In genomic region chr12:129245769-129246168, GRCh38 we compare ENCODE assay signal across 4 cellular contexts.
TF ChIP-seq lines count a peak whose summit lies in the region.

No MANE protein-coding gene starts in this region.

TF ChIP-seq in HepG2, 621 proteins besides CTCF, POLR2A, EP300 and RAD21:
- no peak for TF ChIP-seq SALL1 (CRISPR knock-in tag; IDR thresholded peaks at IDR 0.05)
- no peak for TF ChIP-seq ZNF143 (CRISPR knock-in tag; IDR thresholded peaks at IDR 0.05)
- no peak for TF ChIP-seq ZNF781 (CRISPR knock-in tag; IDR thresholded peaks at IDR 0.05; ENCODE audit: borderline replicate concordance, not compliant biosample characterization)
- TF ChIP-seq CREB1 (IDR thresholded peaks at IDR 0.05), result peak; percentile 91
- no peak for TF ChIP-seq CREB1 (CRISPR knock-in tag; IDR thresholded peaks at IDR 0.05)
- no peak for TF ChIP-seq HIVEP1 (CRISPR knock-in tag; IDR thresholded peaks at IDR 0.05)
- TF ChIP-seq, protein P1, sequence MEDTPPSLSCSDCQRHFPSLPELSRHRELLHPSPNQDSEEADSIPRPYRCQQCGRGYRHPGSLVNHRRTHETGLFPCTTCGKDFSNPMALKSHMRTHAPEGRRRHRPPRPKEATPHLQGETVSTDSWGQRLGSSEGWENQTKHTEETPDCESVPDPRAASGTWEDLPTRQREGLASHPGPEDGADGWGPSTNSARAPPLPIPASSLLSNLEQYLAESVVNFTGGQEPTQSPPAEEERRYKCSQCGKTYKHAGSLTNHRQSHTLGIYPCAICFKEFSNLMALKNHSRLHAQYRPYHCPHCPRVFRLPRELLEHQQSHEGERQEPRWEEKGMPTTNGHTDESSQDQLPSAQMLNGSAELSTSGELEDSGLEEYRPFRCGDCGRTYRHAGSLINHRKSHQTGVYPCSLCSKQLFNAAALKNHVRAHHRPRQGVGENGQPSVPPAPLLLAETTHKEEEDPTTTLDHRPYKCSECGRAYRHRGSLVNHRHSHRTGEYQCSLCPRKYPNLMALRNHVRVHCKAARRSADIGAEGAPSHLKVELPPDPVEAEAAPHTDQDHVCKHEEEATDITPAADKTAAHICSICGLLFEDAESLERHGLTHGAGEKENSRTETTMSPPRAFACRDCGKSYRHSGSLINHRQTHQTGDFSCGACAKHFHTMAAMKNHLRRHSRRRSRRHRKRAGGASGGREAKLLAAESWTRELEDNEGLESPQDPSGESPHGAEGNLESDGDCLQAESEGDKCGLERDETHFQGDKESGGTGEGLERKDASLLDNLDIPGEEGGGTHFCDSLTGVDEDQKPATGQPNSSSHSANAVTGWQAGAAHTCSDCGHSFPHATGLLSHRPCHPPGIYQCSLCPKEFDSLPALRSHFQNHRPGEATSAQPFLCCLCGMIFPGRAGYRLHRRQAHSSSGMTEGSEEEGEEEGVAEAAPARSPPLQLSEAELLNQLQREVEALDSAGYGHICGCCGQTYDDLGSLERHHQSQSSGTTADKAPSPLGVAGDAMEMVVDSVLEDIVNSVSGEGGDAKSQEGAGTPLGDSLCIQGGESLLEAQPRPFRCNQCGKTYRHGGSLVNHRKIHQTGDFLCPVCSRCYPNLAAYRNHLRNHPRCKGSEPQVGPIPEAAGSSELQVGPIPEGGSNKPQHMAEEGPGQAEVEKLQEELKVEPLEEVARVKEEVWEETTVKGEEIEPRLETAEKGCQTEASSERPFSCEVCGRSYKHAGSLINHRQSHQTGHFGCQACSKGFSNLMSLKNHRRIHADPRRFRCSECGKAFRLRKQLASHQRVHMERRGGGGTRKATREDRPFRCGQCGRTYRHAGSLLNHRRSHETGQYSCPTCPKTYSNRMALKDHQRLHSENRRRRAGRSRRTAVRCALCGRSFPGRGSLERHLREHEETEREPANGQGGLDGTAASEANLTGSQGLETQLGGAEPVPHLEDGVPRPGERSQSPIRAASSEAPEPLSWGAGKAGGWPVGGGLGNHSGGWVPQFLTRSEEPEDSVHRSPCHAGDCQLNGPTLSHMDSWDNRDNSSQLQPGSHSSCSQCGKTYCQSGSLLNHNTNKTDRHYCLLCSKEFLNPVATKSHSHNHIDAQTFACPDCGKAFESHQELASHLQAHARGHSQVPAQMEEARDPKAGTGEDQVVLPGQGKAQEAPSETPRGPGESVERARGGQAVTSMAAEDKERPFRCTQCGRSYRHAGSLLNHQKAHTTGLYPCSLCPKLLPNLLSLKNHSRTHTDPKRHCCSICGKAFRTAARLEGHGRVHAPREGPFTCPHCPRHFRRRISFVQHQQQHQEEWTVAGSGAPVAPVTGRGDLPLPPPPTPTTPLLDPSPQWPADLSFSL (CRISPR knock-in tag; IDR thresholded peaks at IDR 0.05), result no peak
- TF ChIP-seq ATF7 (IDR thresholded peaks at IDR 0.05), result peak; percentile 98
- no peak for TF ChIP-seq ATF7 (CRISPR knock-in tag; IDR thresholded peaks at IDR 0.05)
- TF ChIP-seq HNRNPL (IDR thresholded peaks at IDR 0.05; ENCODE audit: low read depth, low read length), result no peak

TF ChIP-seq in HEK293, 187 proteins besides CTCF, POLR2A, EP300 and RAD21:
- TF ChIP-seq ZNF148 (tag by site-specific recombination; IDR thresholded peaks at IDR 0.05; ENCODE audit: borderline replicate concordance) (no peak), ZNF555 (tag by site-specific recombination; conservative IDR thresholded peaks at IDR 0.05) (no peak), ATF2 (tag by site-specific recombination; IDR thresholded peaks at IDR 0.05; ENCODE audit: low read depth) (peak; percentile 61)

TF ChIP-seq in GM12878, 131 proteins besides CTCF, POLR2A, EP300 and RAD21:
- no peak for TF ChIP-seq PRDM15 (CRISPR knock-in tag; IDR thresholded peaks at IDR 0.05)
- TF ChIP-seq, protein P2, sequence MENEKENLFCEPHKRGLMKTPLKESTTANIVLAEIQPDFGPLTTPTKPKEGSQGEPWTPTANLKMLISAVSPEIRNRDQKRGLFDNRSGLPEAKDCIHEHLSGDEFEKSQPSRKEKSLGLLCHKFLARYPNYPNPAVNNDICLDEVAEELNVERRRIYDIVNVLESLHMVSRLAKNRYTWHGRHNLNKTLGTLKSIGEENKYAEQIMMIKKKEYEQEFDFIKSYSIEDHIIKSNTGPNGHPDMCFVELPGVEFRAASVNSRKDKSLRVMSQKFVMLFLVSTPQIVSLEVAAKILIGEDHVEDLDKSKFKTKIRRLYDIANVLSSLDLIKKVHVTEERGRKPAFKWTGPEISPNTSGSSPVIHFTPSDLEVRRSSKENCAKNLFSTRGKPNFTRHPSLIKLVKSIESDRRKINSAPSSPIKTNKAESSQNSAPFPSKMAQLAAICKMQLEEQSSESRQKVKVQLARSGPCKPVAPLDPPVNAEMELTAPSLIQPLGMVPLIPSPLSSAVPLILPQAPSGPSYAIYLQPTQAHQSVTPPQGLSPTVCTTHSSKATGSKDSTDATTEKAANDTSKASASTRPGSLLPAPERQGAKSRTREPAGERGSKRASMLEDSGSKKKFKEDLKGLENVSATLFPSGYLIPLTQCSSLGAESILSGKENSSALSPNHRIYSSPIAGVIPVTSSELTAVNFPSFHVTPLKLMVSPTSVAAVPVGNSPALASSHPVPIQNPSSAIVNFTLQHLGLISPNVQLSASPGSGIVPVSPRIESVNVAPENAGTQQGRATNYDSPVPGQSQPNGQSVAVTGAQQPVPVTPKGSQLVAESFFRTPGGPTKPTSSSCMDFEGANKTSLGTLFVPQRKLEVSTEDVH (IDR thresholded peaks at IDR 0.05; ENCODE audit: low read depth, partially characterized antibody), result no peak
- no peak for TF ChIP-seq SUZ12 (IDR thresholded peaks at IDR 0.05; ENCODE audit: unreplicated experiment)
- 0 out of 2 replicates have a peak, but pooled peaks have one; percentile 16 for TF ChIP-seq ATF7 (IDR thresholded peaks at IDR 0.05; ENCODE audit: low read depth)
- no peak for TF ChIP-seq NBN (IDR thresholded peaks at IDR 0.05)
- TF ChIP-seq, protein P3, sequence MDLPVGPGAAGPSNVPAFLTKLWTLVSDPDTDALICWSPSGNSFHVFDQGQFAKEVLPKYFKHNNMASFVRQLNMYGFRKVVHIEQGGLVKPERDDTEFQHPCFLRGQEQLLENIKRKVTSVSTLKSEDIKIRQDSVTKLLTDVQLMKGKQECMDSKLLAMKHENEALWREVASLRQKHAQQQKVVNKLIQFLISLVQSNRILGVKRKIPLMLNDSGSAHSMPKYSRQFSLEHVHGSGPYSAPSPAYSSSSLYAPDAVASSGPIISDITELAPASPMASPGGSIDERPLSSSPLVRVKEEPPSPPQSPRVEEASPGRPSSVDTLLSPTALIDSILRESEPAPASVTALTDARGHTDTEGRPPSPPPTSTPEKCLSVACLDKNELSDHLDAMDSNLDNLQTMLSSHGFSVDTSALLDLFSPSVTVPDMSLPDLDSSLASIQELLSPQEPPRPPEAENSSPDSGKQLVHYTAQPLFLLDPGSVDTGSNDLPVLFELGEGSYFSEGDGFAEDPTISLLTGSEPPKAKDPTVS (IDR thresholded peaks at IDR 0.05; ENCODE audit: low read depth, low read length), result no peak
- no peak for TF ChIP-seq MYB (IDR thresholded peaks at IDR 0.05; ENCODE audit: borderline replicate concordance, low read depth, low read length)

TF ChIP-seq in K562, 482 proteins besides CTCF, POLR2A, EP300 and RAD21:
- TF ChIP-seq CBX5 (IDR thresholded peaks at IDR 0.05; ENCODE audit: borderline replicate concordance, low read depth) (no peak), ATF3 (IDR thresholded peaks at IDR 0.05) (peak; percentile 50), ATF3 (CRISPR knock-in tag; conservative IDR thresholded peaks at IDR 0.05) (no peak), ZBTB40 (IDR thresholded peaks at IDR 0.05) (no peak), ZBTB40 (CRISPR knock-in tag; IDR thresholded peaks at IDR 0.05) (no peak)
TF ChIP-seq in K562: peak in this region for 1.
